ENCODE assay signal across 7 cellular contexts in genomic region chr4:152534541-152535231, GRCh38.
DNase-seq lines count a peak whose midpoint lies in the region; FAIRE-seq and TF ChIP-seq lines count a peak whose summit lies in the region.

No MANE protein-coding gene starts in this region.

- peak overlapping the region; percentile 37 for H3K9ac ChIP-seq in parathyroid adenoma

- DNase-seq in GM19239 (ENCODE audit: insufficient read length, low spot score) (no peak), OCI-M1 (lab: John Stamatoyannopoulos, UW) (peak; percentile 69), head of caudate nucleus (peak in 39 of 42 donors; percentile 10 to 71 (median 47)), epidermal melanocyte (ENCODE audit: insufficient read length, low spot score) (no peak), SHP77 treated with DMSO at 0.1 percent for 48 hours (lab: John Stamatoyannopoulos, UW) (no peak)
- DNase-seq in activated effector memory CD4-positive, alpha-beta T cell treated with anti-CD3 and anti-CD28 coated beads, Interleukin-2, amount 50 U/mL, for 16 hours, result peak; percentile 84

- peak overlapping the region; percentile 68 for H3K4me2 ChIP-seq in parathyroid adenoma (ENCODE audit: low read length)

- H2AFZ ChIP-seq in parathyroid adenoma, result peak overlapping the region; percentile 91

- no peaks in the 10 kb centered on the region for H3K27me3 ChIP-seq in parathyroid adenoma (ENCODE audit: control insufficient read depth, insufficient read depth, low read length)

- H3K4me3 ChIP-seq in parathyroid adenoma (ENCODE audit: low read depth, low read length), result peak overlapping the region; percentile 71

- H3K79me2 ChIP-seq in parathyroid adenoma, result peaks cover 19% of the 10 kb centered on the region

- TF ChIP-seq CTCF in parathyroid adenoma (IDR thresholded peaks at IDR 0.05), result no peak

- peaks cover 4% of the 10 kb centered on the region for H3K4me1 ChIP-seq in parathyroid adenoma

- H3K27ac ChIP-seq in parathyroid adenoma, result no peak overlapping the region

- FAIRE-seq in GM19239 (lab: Jason Lieb, UNC), result peak; percentile 76

- no peaks in the 10 kb centered on the region for H3K36me3 ChIP-seq in parathyroid adenoma (ENCODE audit: control insufficient read depth, insufficient read depth, low read length)

- intact Hi-C loops in head of caudate nucleus (cut with DNase I), result no loop called here

- no peaks in the 10 kb centered on the region for H3K9me3 ChIP-seq in parathyroid adenoma (ENCODE audit: control insufficient read depth, low read length)

Comparison
In these comparisons a context has a peak if more than half of its experiments do, and no peak if none do; other contexts are left out.
1. DNase-seq: peak in OCI-M1 (single experiment), activated effector memory CD4-positive, alpha-beta T cell treated with anti-CD3 and anti-CD28 coated beads, Interleukin-2, amount 50 U/mL, for 16 hours (single experiment) and head of caudate nucleus (39 of 42); none in GM19239 (single experiment), epidermal melanocyte (single experiment) and SHP77 treated with DMSO at 0.1 percent for 48 hours (single experiment).